1 cellular context compared by ENCODE assay signal in the genomic region with DNA sequence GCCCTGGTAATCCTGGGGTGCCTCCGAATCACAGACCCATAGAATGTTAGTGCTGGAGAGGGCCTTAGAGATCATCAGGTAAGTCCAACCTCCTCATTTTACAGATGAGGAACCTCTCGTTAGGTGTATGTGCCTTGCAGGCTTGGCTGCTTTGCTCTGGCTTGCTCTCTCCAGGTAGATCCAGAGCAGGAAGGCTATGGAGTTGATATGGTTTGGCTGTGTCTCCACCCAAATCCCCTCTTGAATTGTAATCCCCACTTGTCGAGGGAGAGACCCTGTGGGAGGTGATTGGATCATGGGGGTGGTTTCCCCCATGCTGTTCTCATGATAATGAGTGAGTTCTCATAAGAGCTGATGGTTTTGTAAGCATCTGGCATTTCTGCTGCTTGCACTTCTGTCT.
TF ChIP-seq lines count a peak whose summit lies in the region.

No MANE protein-coding gene starts in this region.

TF ChIP-seq in WTC11, 78 proteins besides CTCF, POLR2A, EP300 and RAD21 (continued from another document):
- TF ChIP-seq PRDM15 (CRISPR knock-in tag; IDR thresholded peaks at IDR 0.05) (no peak), ZNF512 (CRISPR knock-in tag; IDR thresholded peaks at IDR 0.05; ENCODE audit: borderline replicate concordance) (no peak), ATF6 (CRISPR knock-in tag; IDR thresholded peaks at IDR 0.05) (no peak)
